22 cellular contexts compared by ENCODE assay signal in the genomic region with DNA sequence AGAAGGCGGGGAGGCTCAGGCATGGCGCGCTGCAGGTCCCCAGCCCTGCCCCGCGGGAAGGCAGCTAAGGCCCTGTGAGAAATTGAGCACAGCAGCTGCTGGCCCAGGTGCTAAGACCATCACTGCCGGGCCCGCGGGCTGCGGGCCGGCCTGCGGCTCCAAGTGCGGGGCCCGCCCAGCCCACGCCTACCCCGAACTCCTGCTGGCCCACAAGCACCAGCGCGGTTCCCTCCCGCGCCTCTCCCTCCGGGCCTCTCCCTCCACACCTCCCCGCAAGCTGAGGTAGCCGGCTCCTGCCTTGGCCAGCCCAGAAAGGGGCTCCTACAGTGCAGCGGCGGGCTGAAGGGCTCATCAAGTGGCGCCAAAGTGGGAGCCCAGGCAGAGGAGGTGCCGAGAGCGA.
"Had no signal": no experiment of that assay in that cellular context is flagged by ENCODE, and none has a peak within 500 bp of the region (broad histone marks: within the 10 kb centered on the region; RNA-seq: fewer than 3 reads in every experiment).

No MANE protein-coding gene starts in this region.

- DNase-seq: islet precursor cell; left ventricle myocardium inferior; mesendoderm; naive thymus-derived CD4-positive, alpha-beta T cell; ovary; right lobe of liver; stimulated activated CD4-positive, alpha-beta T cell treated with anti-CD3 and anti-CD28 coated beads, Interleukin-1b, Interleukin-23, amount 100 ng/mL, for 48 hours; stimulated activated CD4-positive, alpha-beta T cell treated with anti-CD3 and anti-CD28 coated beads, Interleukin-2, amount 100 ng/mL, for 48 hours; stimulated activated CD4-positive, alpha-beta T cell treated with anti-CD3 and anti-CD28 coated beads, Interleukin-4, amount 100 ng/mL, for 4 hours; stimulated activated CD8-positive, alpha-beta memory T cell treated with anti-CD3 and anti-CD28 coated beads, Interleukin-4, amount 100 ng/mL, for 48 hours; stimulated activated naive CD4-positive, alpha-beta T cell treated with Interleukin-2 at 50 U/mL for 16 hours had no signal

- H3K4me2 ChIP-seq: smooth muscle cell had no signal

- H3K4me1 Mint-ChIP-seq: stimulated activated memory B cell treated with anti-CD40 and anti-IgM and Interleukin-4, amounts not matched to agents 10 μg/mL and 1 μg/mL and 100 μg/mL, for 72 hours had no signal

- H3K9me3 ChIP-seq: left ventricle myocardium inferior, mucosa of descending colon, ovary, right atrium auricular region, right lobe of liver, suprapubic skin, tibial nerve, upper lobe of left lung, vagina had no signal

- H3K4me3 Mint-ChIP-seq: mesothelial cell of epicardium; naive thymus-derived CD4-positive, alpha-beta T cell; natural killer cell treated with Interleukin-12 subunit alpha and Interleukin-12 subunit beta and Interleukin-15 and Interleukin-18, amount 100 ng/mL, for 72 hours; stimulated activated memory B cell treated with anti-CD40 and anti-IgM and Interleukin-4, amounts not matched to agents 10 μg/mL and 1 μg/mL and 100 μg/mL, for 72 hours had no signal

- H3K9me3 Mint-ChIP-seq: mesothelial cell of epicardium; natural killer cell treated with Interleukin-12 subunit alpha and Interleukin-12 subunit beta and Interleukin-15 and Interleukin-18, amount 100 ng/mL, for 72 hours; stimulated activated memory B cell treated with anti-CD40 and anti-IgM and Interleukin-4, amounts not matched to agents 10 μg/mL and 1 μg/mL and 100 μg/mL, for 72 hours had no signal

- H3K27me3 Mint-ChIP-seq: naive thymus-derived CD4-positive, alpha-beta T cell; natural killer cell treated with Interleukin-12 subunit alpha and Interleukin-12 subunit beta and Interleukin-15 and Interleukin-18, amount 100 ng/mL, for 72 hours; stimulated activated memory B cell treated with anti-CD40 and anti-IgM and Interleukin-4, amounts not matched to agents 10 μg/mL and 1 μg/mL and 100 μg/mL, for 72 hours had no signal

- H3K27me3 ChIP-seq: ovary, right atrium auricular region, right lobe of liver, suprapubic skin, tibial nerve, upper lobe of left lung, vagina had no signal

- H3K36me3 ChIP-seq: left ventricle myocardium inferior, ovary, right atrium auricular region, right lobe of liver, suprapubic skin, tibial nerve, upper lobe of left lung, vagina had no signal

- ATAC-seq: mucosa of descending colon; naive thymus-derived CD4-positive, alpha-beta T cell; natural killer cell treated with Interleukin-12 subunit alpha and Interleukin-12 subunit beta and Interleukin-15 and Interleukin-18, amount 100 ng/mL, for 72 hours; right lobe of liver; stimulated activated memory B cell treated with anti-CD40 and anti-IgM and Interleukin-4, amounts not matched to agents 10 μg/mL and 1 μg/mL and 100 μg/mL, for 72 hours had no signal

- H3K27ac Mint-ChIP-seq: mesothelial cell of epicardium; natural killer cell treated with Interleukin-12 subunit alpha and Interleukin-12 subunit beta and Interleukin-15 and Interleukin-18, amount 100 ng/mL, for 72 hours; stimulated activated memory B cell treated with anti-CD40 and anti-IgM and Interleukin-4, amounts not matched to agents 10 μg/mL and 1 μg/mL and 100 μg/mL, for 72 hours had no signal

- H3K36me3 Mint-ChIP-seq: mesothelial cell of epicardium; naive thymus-derived CD4-positive, alpha-beta T cell; natural killer cell treated with Interleukin-12 subunit alpha and Interleukin-12 subunit beta and Interleukin-15 and Interleukin-18, amount 100 ng/mL, for 72 hours; stimulated activated memory B cell treated with anti-CD40 and anti-IgM and Interleukin-4, amounts not matched to agents 10 μg/mL and 1 μg/mL and 100 μg/mL, for 72 hours had no signal

- H3K27ac ChIP-seq: left ventricle myocardium inferior, ovary, right atrium auricular region, right lobe of liver, suprapubic skin, tibial nerve, upper lobe of left lung, vagina had no signal

- H3K4me3 ChIP-seq: left ventricle myocardium inferior, lung, mucosa of descending colon, ovary, right atrium auricular region, right lobe of liver, smooth muscle cell, suprapubic skin, tibial nerve, upper lobe of left lung, vagina had no signal
